Comparison of ENCODE assay signal across 9 cellular contexts in the genomic region with DNA sequence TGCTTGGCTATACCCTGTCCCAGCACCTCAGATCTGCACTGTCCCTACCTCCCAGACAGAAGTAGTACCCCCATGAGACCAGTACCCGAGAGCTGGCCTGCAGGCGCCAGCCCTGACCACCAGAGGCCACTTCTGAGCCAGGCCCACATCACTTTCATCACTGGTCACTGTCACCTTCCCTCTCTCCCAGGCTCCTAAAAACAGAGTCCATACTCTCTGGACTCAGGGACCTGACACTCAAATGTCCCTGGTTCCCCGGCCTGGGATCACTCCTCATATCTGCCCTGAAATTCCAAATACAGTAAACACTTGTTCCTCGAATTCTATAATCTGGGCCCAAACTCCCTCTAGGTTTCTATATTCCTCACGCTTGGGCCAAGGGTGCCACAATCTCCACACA. TPM values are rescaled to one million over a fixed set of nuclear protein-coding genes. Genes with fewer than 3 reads are reported as not detected.
A peak's percentile ranks its signal among the peaks of the same experiment; 100 is the strongest.
DNase-seq lines count a peak whose midpoint lies in the region; ATAC-seq, FAIRE-seq and TF ChIP-seq lines count a peak whose summit lies in the region.
"Had no signal": no experiment of that assay in that cellular context is flagged by ENCODE, and none has a peak within 500 bp of the region (broad histone marks: within the 10 kb centered on the region; RNA-seq: fewer than 3 reads in every experiment).

No MANE protein-coding gene starts in this region.

- H3K4me2 ChIP-seq in PC-9 = no peak overlapping the region

- no peaks in the 10 kb centered on the region for H4K20me1 ChIP-seq in PC-9 (ENCODE audit: insufficient read depth)

- no peak overlapping the region for H2AFZ ChIP-seq in PC-9

- no peaks in the 10 kb centered on the region for H3K79me2 ChIP-seq in PC-9 (ENCODE audit: low read depth)

- peaks cover 2% of the 10 kb centered on the region for H3K36me3 ChIP-seq in cardiac muscle cell
- H3K36me3 ChIP-seq in PC-9 (ENCODE audit: low read depth) = no peaks in the 10 kb centered on the region
- H3K36me3 ChIP-seq in small intestine (ENCODE audit: control insufficient read depth in 2 of 2, insufficient read depth in 2 of 2, low read length in 2 of 2) = peaks cover 8% of the 10 kb centered on the region in 2 donors

- CTCF ChIA-PET in PC-9 (lab: Charles Lee) = no interaction called here

- WGBS in small intestine, 3 donors = 67 to 76% (median 70%) methylated on average over 5 of the region's 5 CpGs

- DNase-seq in cardiac muscle cell (ENCODE audit: low read depth in 1 of 2, low spot score in 1 of 2) (peak; percentile 17 to 39), Right ventricle myocardium superior (no peak), PC-9 (peak; percentile 33 to 41), small intestine (peak; percentile 29), pons (ENCODE audit: low spot score) (no peak)
- DNase-seq in stimulated activated CD4-positive, alpha-beta T cell treated with anti-CD3 and anti-CD28 coated beads, Interleukin-4, amount 100 ng/mL, for 1 hour = no peak
- DNase-seq: activated naive CD8-positive, alpha-beta T cell treated with anti-CD3 and anti-CD28 coated beads, Interleukin-2, amount 10 ng/mL, durations not matched to agents 7 days and 5 days had no signal

- peaks cover 5% of the 10 kb centered on the region for H3K4me1 ChIP-seq in cardiac muscle cell (ENCODE audit: low read depth)
- no peaks in the 10 kb centered on the region for H3K4me1 ChIP-seq in PC-9 (replicated peaks; ENCODE audit: insufficient read depth)
- H3K4me1 ChIP-seq in small intestine (ENCODE audit: control insufficient read depth in 2 of 2, insufficient read depth in 1 of 2, low read depth in 1 of 2, low read length in 1 of 2) = peaks cover 0 to 6% of the 10 kb centered on the region in 2 donors

- H3K9me2 ChIP-seq in PC-9 (ENCODE audit: insufficient read depth) = no peaks in the 10 kb centered on the region

- BruUV-seq in PC-9 (replicated peaks; lab: Mats Ljungman, UMichigan) = no TSS peak

- H3K27ac ChIP-seq in cardiac muscle cell (no peak overlapping the region), PC-9 (no peak overlapping the region), small intestine (ENCODE audit: low read depth in 1 of 2, low read length in 1 of 2) (no peak overlapping the region)

- H3K4me3 ChIP-seq in cardiac muscle cell (no peak overlapping the region), PC-9 (no peak overlapping the region), small intestine (ENCODE audit: low read depth in 1 of 2, low read length in 2 of 2) (no peak overlapping the region)

- intact Hi-C loops in Right ventricle myocardium superior (cut with DNase I) = no loop called here
- intact Hi-C loops in PC-9 (cut with micrococcal nuclease; ENCODE audit: unreplicated experiment) = loop anchor here (1.0 to 2.0 kb wide), 2 partner anchors 17 to 58 kb away; no protein-coding TSS in a partner anchor

- FAIRE-seq in small intestine (lab: Jason Lieb, UNC) = no peak

- POLR2A ChIA-PET in PC-9 (lab: Charles Lee; ENCODE audit: unreplicated experiment) = no interaction called here

- ATAC-seq in Right ventricle myocardium superior (ENCODE audit: poor library complexity) = no peak
- peak; percentile 31 for ATAC-seq in esophagus mucosa
- ATAC-seq in HG03354 (IDR thresholded peaks at IDR 0.05; ENCODE audit: poor library complexity, severe bottlenecking, unreplicated experiment) = no peak

- H3K9me3 ChIP-seq in cardiac muscle cell (ENCODE audit: low read depth) = no peaks in the 10 kb centered on the region
- no peaks in the 10 kb centered on the region for H3K9me3 ChIP-seq in PC-9 (ENCODE audit: insufficient read depth, low read depth)
- no peaks in the 10 kb centered on the region for H3K9me3 ChIP-seq in small intestine (ENCODE audit: control insufficient read depth, low read depth)

- TF ChIP-seq CTCF in cardiac muscle cell (IDR thresholded peaks at IDR 0.05; ENCODE audit: low read depth, low read length) (peak; percentile 83), PC-9 (conservative IDR thresholded peaks at IDR 0.05) (peak; percentile 79)

- peaks cover 10% of the 10 kb centered on the region; the same call in 1 of the 2 replicates for H3F3A ChIP-seq in PC-9 (ENCODE audit: insufficient read depth, low read depth)

- no peaks in the 10 kb centered on the region for H3K27me3 ChIP-seq in cardiac muscle cell
- no peaks in the 10 kb centered on the region for H3K27me3 ChIP-seq in PC-9 (ENCODE audit: insufficient read depth, low read depth)
- no peaks in the 10 kb centered on the region for H3K27me3 ChIP-seq in small intestine (ENCODE audit: control insufficient read depth in 2 of 2, insufficient read depth in 2 of 2, low read length in 2 of 2)

RNA-seq across cellular contexts. Expression of a gene that starts 18.7 kb away (rescaled TPM):
- total RNA-seq in cardiac muscle cell (15.2 and 23.6 TPM in 2 replicates), Right ventricle myocardium superior (8.1 TPM), PC-9 (2021) (33.2 and 36.1 TPM in 2 replicates), esophagus mucosa (4.4 TPM)
- polyA plus RNA-seq in cardiac muscle cell (29.7 and 43.0 TPM in 2 replicates), small intestine (10 to 100 TPM; 20.1 to 27.2 (median 25.4) TPM)

RNA-seq across cellular contexts. Expression of a gene that starts 18.9 kb away (rescaled TPM):
- total RNA-seq in cardiac muscle cell (2.4 and 5.7 TPM in 2 replicates), Right ventricle myocardium superior (0.83 TPM), PC-9 (2021) (16.3 and 16.9 TPM in 2 replicates), esophagus mucosa (not detected)
- polyA plus RNA-seq in cardiac muscle cell (2.8 and 9.0 TPM in 2 replicates), small intestine (1 to 10 TPM; 2.7 to 6.5 (median 4.2) TPM)

Comparison
In these comparisons a context has a peak if more than half of its experiments do, and no peak if none do; other contexts are left out.
1. DNase-seq: peak in cardiac muscle cell (2 of 2), PC-9 (2 of 2) and small intestine (single experiment); none in Right ventricle myocardium superior (single experiment), pons (single experiment) and stimulated activated CD4-positive, alpha-beta T cell treated with anti-CD3 and anti-CD28 coated beads, Interleukin-4, amount 100 ng/mL, for 1 hour (single experiment).